ENCODE assay signal across 13 cellular contexts in the genomic region with DNA sequence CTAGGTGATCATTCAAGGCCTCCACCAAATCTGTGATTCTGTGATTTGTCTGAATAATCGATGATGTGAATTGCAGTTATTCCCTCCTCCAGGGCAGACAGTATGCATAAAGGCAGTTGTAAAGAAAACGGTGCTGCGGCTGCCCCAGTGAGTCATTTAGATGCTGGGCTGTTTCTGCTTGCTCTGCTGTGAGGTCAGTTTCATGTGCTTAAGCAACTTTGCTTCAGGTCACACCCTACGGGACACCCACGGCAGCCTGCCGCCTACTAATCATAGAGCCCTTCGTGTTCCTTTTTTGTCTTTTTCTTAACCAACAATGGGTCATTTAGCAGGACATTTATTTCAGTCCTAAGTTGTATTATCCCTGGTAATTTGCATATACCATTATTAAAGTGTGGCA.
A peak's percentile ranks its signal among the peaks of the same experiment; 100 is the strongest.
DNase-seq lines count a peak whose midpoint lies in the region; ATAC-seq and TF ChIP-seq lines count a peak whose summit lies in the region.
"Had no signal": no experiment of that assay in that cellular context is flagged by ENCODE, and none has a peak within 500 bp of the region (broad histone marks: within the 10 kb centered on the region; RNA-seq: fewer than 3 reads in every experiment).

No MANE protein-coding gene starts in this region.

- H3K4me3 ChIP-seq in cardiac fibroblast (replicated peaks in 1 of 2; ENCODE audit: low read depth in 2 of 2, low read length in 2 of 2) (no peak overlapping the region), mucosa of descending colon (no peak overlapping the region)
- H3K4me3 ChIP-seq: esophagus muscularis mucosa, thoracic aorta had no signal

- peak overlapping the region in 4 of 7 donors; percentile 79 to 96 (median 85) for H3K27ac Mint-ChIP-seq in CD14-positive monocyte
- H3K27ac Mint-ChIP-seq: activated B cell treated with CpG ODN at 0.5 μM for 24 hours; activated naive CD8-positive, alpha-beta T cell treated with anti-CD3 and anti-CD28 coated beads, Interleukin-2, amount 10 ng/mL, durations not matched to agents 7 days and 5 days had no signal

- no peaks in the 10 kb centered on the region for H3K4me1 ChIP-seq in mucosa of descending colon (ENCODE audit: low read depth)
- H3K4me1 ChIP-seq: esophagus muscularis mucosa had no signal

- peak; percentile 79 for DNase-seq in CD14-positive monocyte (ENCODE audit: low spot score)
- DNase-seq in M059J (ENCODE audit: low read depth): peak; percentile 51
- DNase-seq in cardiac fibroblast (ENCODE audit: low read depth in 2 of 2): peak; percentile 56 to 73
- DNase-seq in mucosa of descending colon: no peak
- DNase-seq in T-helper 9 cell: no peak
- DNase-seq in occipital lobe (lab: John Stamatoyannopoulos, UW): no peak
- DNase-seq in SIG-M5 (lab: John Stamatoyannopoulos, UW): no peak
- no peak for DNase-seq in COR-L47 (lab: John Stamatoyannopoulos, UW)
- DNase-seq: activated B cell treated with CpG ODN at 0.5 μM for 24 hours; activated naive CD8-positive, alpha-beta T cell treated with anti-CD3 and anti-CD28 coated beads, Interleukin-2, amount 10 ng/mL, durations not matched to agents 7 days and 5 days; Kasumi-1 had no signal

- no peaks in the 10 kb centered on the region for H3K9me3 ChIP-seq in mucosa of descending colon
- H3K9me3 ChIP-seq: esophagus muscularis mucosa, thoracic aorta had no signal

- H3K36me3 Mint-ChIP-seq in CD14-positive monocyte: no peaks in the 10 kb centered on the region
- H3K36me3 Mint-ChIP-seq: activated naive CD8-positive, alpha-beta T cell treated with anti-CD3 and anti-CD28 coated beads, Interleukin-2, amount 10 ng/mL, durations not matched to agents 7 days and 5 days had no signal

- no peaks in the 10 kb centered on the region for H3K36me3 ChIP-seq in mucosa of descending colon (ENCODE audit: low read depth)
- H3K36me3 ChIP-seq: esophagus muscularis mucosa, thoracic aorta had no signal

- intact Hi-C loops in CD14-positive monocyte (cut with micrococcal nuclease) (no loop called here), mucosa of descending colon (cut with DNase I, micrococcal nuclease) (no loop called here)

- peak; percentile 43 for ATAC-seq in mucosa of descending colon

- peaks cover 16% of the 10 kb centered on the region for H3K4me1 Mint-ChIP-seq in CD14-positive monocyte
- H3K4me1 Mint-ChIP-seq: activated B cell treated with CpG ODN at 0.5 μM for 24 hours; activated naive CD8-positive, alpha-beta T cell treated with anti-CD3 and anti-CD28 coated beads, Interleukin-2, amount 10 ng/mL, durations not matched to agents 7 days and 5 days had no signal

- H3K4me3 Mint-ChIP-seq in CD14-positive monocyte: no peak overlapping the region
- H3K4me3 Mint-ChIP-seq: activated B cell treated with CpG ODN at 0.5 μM for 24 hours; activated naive CD8-positive, alpha-beta T cell treated with anti-CD3 and anti-CD28 coated beads, Interleukin-2, amount 10 ng/mL, durations not matched to agents 7 days and 5 days had no signal

- TF ChIP-seq CTCF in CD14-positive monocyte (IDR thresholded peaks at IDR 0.05) (no peak), cardiac fibroblast (IDR thresholded peaks at IDR 0.05; ENCODE audit: low read depth, low read length) (no peak), mucosa of descending colon (IDR thresholded peaks at IDR 0.05) (no peak)

- H3K9me3 Mint-ChIP-seq in CD14-positive monocyte: no peaks in the 10 kb centered on the region
- H3K9me3 Mint-ChIP-seq: activated B cell treated with CpG ODN at 0.5 μM for 24 hours; activated naive CD8-positive, alpha-beta T cell treated with anti-CD3 and anti-CD28 coated beads, Interleukin-2, amount 10 ng/mL, durations not matched to agents 7 days and 5 days had no signal

- H3K27me3 Mint-ChIP-seq in CD14-positive monocyte (ENCODE audit: low read depth in 3 of 3): peaks cover 2 to 5% (median 2%) of the 10 kb centered on the region in 3 donors
- H3K27me3 Mint-ChIP-seq: activated B cell treated with CpG ODN at 0.5 μM for 24 hours had no signal

Comparison
In these comparisons a context has a peak if more than half of its experiments do, and no peak if none do; other contexts are left out.
1. DNase-seq: peak in CD14-positive monocyte (single experiment), M059J (single experiment) and cardiac fibroblast (2 of 2); none in mucosa of descending colon (0 of 3), T-helper 9 cell (single experiment), occipital lobe (single experiment), SIG-M5 (single experiment) and COR-L47 (single experiment).